Comparison of ENCODE assay signal across 16 cellular contexts in the genomic region with DNA sequence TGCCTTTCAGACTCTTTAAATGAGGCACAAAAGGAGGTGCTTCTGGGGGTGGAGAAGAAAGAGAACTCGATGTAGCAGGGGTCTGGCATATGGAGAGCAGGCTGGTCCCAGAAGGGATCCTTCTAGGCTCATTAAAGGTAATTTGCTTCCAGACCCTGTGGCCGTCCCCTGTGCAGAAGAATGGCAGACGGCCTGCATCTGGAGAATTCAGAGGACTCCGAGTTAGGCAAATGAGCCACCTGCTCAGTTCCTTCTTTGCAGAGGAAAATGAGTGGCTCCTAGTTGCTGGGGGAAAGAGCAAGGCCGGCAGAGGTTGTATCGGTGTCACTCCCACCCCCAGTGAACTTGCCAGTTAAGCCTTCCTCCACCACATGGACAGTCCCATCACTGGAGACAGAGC.
A peak's percentile ranks its signal among the peaks of the same experiment; 100 is the strongest.
DNase-seq lines count a peak whose midpoint lies in the region; TF ChIP-seq lines count a peak whose summit lies in the region.
"Had no signal": no experiment of that assay in that cellular context is flagged by ENCODE, and none has a peak within 500 bp of the region (broad histone marks: within the 10 kb centered on the region; RNA-seq: fewer than 3 reads in every experiment).

No MANE protein-coding gene starts in this region.

- no peak overlapping the region for H3K18ac ChIP-seq in mesendoderm (ENCODE audit: low read length)

- H2BK120ac ChIP-seq in mesendoderm (ENCODE audit: low read depth, low read length), result no peak overlapping the region

- no peak overlapping the region for H2AK5ac ChIP-seq in mesendoderm (ENCODE audit: low read length)

- no peak overlapping the region for H4K5ac ChIP-seq in mesendoderm (ENCODE audit: low read length)

- peaks cover 19% of the 10 kb centered on the region for H3K9me3 Mint-ChIP-seq in glutamatergic neuron (ENCODE audit: unreplicated experiment)
- H3K9me3 Mint-ChIP-seq: CD8-positive, alpha-beta T cell had no signal

- H3K4me3 ChIP-seq in Karpas-422 (ENCODE audit: low read length) (peak overlapping the region; percentile 13; the same call in 1 of the 2 replicates), osteoblast (ENCODE audit: insufficient read depth, low read length) (no peak overlapping the region), mesendoderm (ENCODE audit: low read length) (no peak overlapping the region)
- H3K4me3 ChIP-seq: BLaER1 treated with 17β-estradiol and CSF1 and Interleukin-3, amounts not matched to agents 10 nM and 100 nM; GM23248; HAP-1 had no signal

- no peak overlapping the region for H3K4ac ChIP-seq in mesendoderm (ENCODE audit: low read depth, low read length)

- peak overlapping the region; percentile 91 for H3K27ac Mint-ChIP-seq in glutamatergic neuron (ENCODE audit: unreplicated experiment)
- H3K27ac Mint-ChIP-seq: B cell; CD8-positive, alpha-beta T cell; IgD-negative memory B cell had no signal

- H4K20me1 ChIP-seq in Karpas-422 (ENCODE audit: insufficient read depth, low read depth, low read length), result no peaks in the 10 kb centered on the region
- H4K20me1 ChIP-seq in osteoblast (ENCODE audit: insufficient read depth, low read length), result no peaks in the 10 kb centered on the region
- H4K20me1 ChIP-seq: BLaER1 treated with 17β-estradiol and CSF1 and Interleukin-3, amounts not matched to agents 10 nM and 100 nM had no signal

- H3K4me1 ChIP-seq in Karpas-422 (ENCODE audit: low read length) (peaks cover 25% of the 10 kb centered on the region), osteoblast (ENCODE audit: insufficient read depth, low read length) (no peaks in the 10 kb centered on the region), mesendoderm (ENCODE audit: control insufficient read depth, low read depth, low read length) (no peaks in the 10 kb centered on the region)
- H3K4me1 ChIP-seq: BLaER1 treated with 17β-estradiol and CSF1 and Interleukin-3, amounts not matched to agents 10 nM and 100 nM; HAP-1 had no signal

- H2BK5ac ChIP-seq in mesendoderm (ENCODE audit: low read length), result no peak overlapping the region

- TF ChIP-seq CTCF in glutamatergic neuron (IDR thresholded peaks at IDR 0.05; ENCODE audit: partially characterized antibody, unreplicated experiment) (no peak), osteoblast (IDR thresholded peaks at IDR 0.05; ENCODE audit: extremely low read depth, low read depth, low read length) (no peak)

- H3K27ac ChIP-seq in Karpas-422 (ENCODE audit: low read length), result peak overlapping the region; percentile 41; the same call in 1 of the 2 replicates
- no peak overlapping the region for H3K27ac ChIP-seq in osteoblast (ENCODE audit: low read depth, low read length)
- no peak overlapping the region for H3K27ac ChIP-seq in mesendoderm (ENCODE audit: low read depth, low read length)
- H3K27ac ChIP-seq: BLaER1 treated with 17β-estradiol and CSF1 and Interleukin-3, amounts not matched to agents 10 nM and 100 nM; GM23248 had no signal

- H3K36me3 Mint-ChIP-seq in glutamatergic neuron (ENCODE audit: unreplicated experiment), result peaks cover 4% of the 10 kb centered on the region
- H3K36me3 Mint-ChIP-seq: CD8-positive, alpha-beta T cell; IgD-negative memory B cell had no signal

- no peak overlapping the region for H3K23ac ChIP-seq in mesendoderm (ENCODE audit: low read length)

- no peak overlapping the region for H3K56ac ChIP-seq in mesendoderm (ENCODE audit: low read length)

- peaks cover 55% of the 10 kb centered on the region for H3K4me1 Mint-ChIP-seq in glutamatergic neuron (ENCODE audit: low read depth, unreplicated experiment)
- H3K4me1 Mint-ChIP-seq: B cell, IgD-negative memory B cell had no signal

- H3K9me3 ChIP-seq in Karpas-422 (ENCODE audit: low read length), result no peaks in the 10 kb centered on the region
- no peaks in the 10 kb centered on the region for H3K9me3 ChIP-seq in osteoblast (ENCODE audit: low read depth, low read length)
- H3K9me3 ChIP-seq: BLaER1 treated with 17β-estradiol and CSF1 and Interleukin-3, amounts not matched to agents 10 nM and 100 nM; HAP-1 had no signal

- peak overlapping the region; percentile 50 for H3K4me2 ChIP-seq in Karpas-422 (ENCODE audit: low read depth, low read length, poor library complexity, severe bottlenecking)
- no peak overlapping the region for H3K4me2 ChIP-seq in osteoblast (ENCODE audit: insufficient read depth, low read length)
- H3K4me2 ChIP-seq in mesendoderm (ENCODE audit: low read length), result no peak overlapping the region
- H3K4me2 ChIP-seq: BLaER1 treated with 17β-estradiol and CSF1 and Interleukin-3, amounts not matched to agents 10 nM and 100 nM had no signal

- H4K8ac ChIP-seq in mesendoderm (ENCODE audit: low read depth, low read length), result no peak overlapping the region

- peaks cover 15% of the 10 kb centered on the region for H3K27me3 Mint-ChIP-seq in glutamatergic neuron (ENCODE audit: unreplicated experiment)

- H3K27me3 ChIP-seq in Karpas-422 (ENCODE audit: low read length) (no peaks in the 10 kb centered on the region), osteoblast (ENCODE audit: insufficient read depth, low read length) (peaks cover 4% of the 10 kb centered on the region), mesendoderm (ENCODE audit: insufficient read depth, low read length, poor library complexity) (no peaks in the 10 kb centered on the region)
- H3K27me3 ChIP-seq: BLaER1 treated with 17β-estradiol and CSF1 and Interleukin-3, amounts not matched to agents 10 nM and 100 nM had no signal

- DNase-seq in Karpas-422 (peak; percentile 65), NCI-H524 treated with DMSO at 0.1 percent for 48 hours (lab: John Stamatoyannopoulos, UW) (peak; percentile 66), NCI-H82 (lab: John Stamatoyannopoulos, UW) (peak; percentile 89), glutamatergic neuron (peak; percentile 80), pons (ENCODE audit: low spot score) (no peak), osteoblast (ENCODE audit: insufficient read length, low spot score, missing footprints) (no peak), mesendoderm (no peak)
- DNase-seq: Calu3; CD8-positive, alpha-beta T cell; DMS79; GDM1; GM23248 had no signal

- no CpG with 5 or more reads among the region's 6 CpGs for WGBS in mesendoderm (ENCODE audit: extremely low coverage, insufficient coverage, low lambda C conversion rate)

- peak overlapping the region; percentile 8; the same call in 1 of the 2 replicates for H2AFZ ChIP-seq in Karpas-422 (ENCODE audit: low read length)
- H2AFZ ChIP-seq in osteoblast (ENCODE audit: low read length), result no peak overlapping the region
- H2AFZ ChIP-seq: GM23248 had no signal

- no peaks in the 10 kb centered on the region for H3K79me2 ChIP-seq in Karpas-422 (ENCODE audit: low read length)
- no peaks in the 10 kb centered on the region for H3K79me2 ChIP-seq in osteoblast (ENCODE audit: insufficient read depth, low read length)
- H3K79me2 ChIP-seq in mesendoderm (ENCODE audit: control insufficient read depth, insufficient read depth, low read length), result no peaks in the 10 kb centered on the region

- H3K36me3 ChIP-seq in Karpas-422 (ENCODE audit: insufficient read depth, low read length) (no peaks in the 10 kb centered on the region), osteoblast (ENCODE audit: insufficient read depth, low read length) (no peaks in the 10 kb centered on the region), mesendoderm (ENCODE audit: control insufficient read depth, insufficient read depth, low read length) (no peaks in the 10 kb centered on the region)
- H3K36me3 ChIP-seq: BLaER1 treated with 17β-estradiol and CSF1 and Interleukin-3, amounts not matched to agents 10 nM and 100 nM; HAP-1 had no signal

- H3K9me2 ChIP-seq in Karpas-422 (replicated peaks; ENCODE audit: insufficient read depth, low read length), result no peaks in the 10 kb centered on the region

- H3K4me3 Mint-ChIP-seq in glutamatergic neuron (ENCODE audit: unreplicated experiment), result peak overlapping the region; percentile 53
- H3K4me3 Mint-ChIP-seq: B cell; CD8-positive, alpha-beta T cell; IgD-negative memory B cell had no signal

- H2BK15ac ChIP-seq in mesendoderm (replicated peaks; ENCODE audit: low read depth), result no peak overlapping the region

- H3K79me1 ChIP-seq in mesendoderm (ENCODE audit: low read length), result no peaks in the 10 kb centered on the region

- no peak overlapping the region for H3K9ac ChIP-seq in Karpas-422 (ENCODE audit: low read length)
- H3K9ac ChIP-seq in mesendoderm (ENCODE audit: low read length), result no peak overlapping the region
- H3K9ac ChIP-seq: BLaER1 treated with 17β-estradiol and CSF1 and Interleukin-3, amounts not matched to agents 10 nM and 100 nM; GM23248 had no signal

Comparison
In these comparisons a context has a peak if more than half of its experiments do, and no peak if none do; other contexts are left out.
1. DNase-seq: peak in Karpas-422 (single experiment), NCI-H524 treated with DMSO at 0.1 percent for 48 hours (single experiment), NCI-H82 (single experiment) and glutamatergic neuron (single experiment); none in pons (single experiment), osteoblast (single experiment) and mesendoderm (single experiment).